22 cellular contexts compared by ENCODE assay signal in genomic region chr6:148431840-148432239, GRCh38.
DNase-seq lines count a peak whose midpoint lies in the region; ATAC-seq and TF ChIP-seq lines count a peak whose summit lies in the region.
"Had no signal": no experiment of that assay in that cellular context is flagged by ENCODE, and none has a peak within 500 bp of the region (broad histone marks: within the 10 kb centered on the region; RNA-seq: fewer than 3 reads in every experiment).

No MANE protein-coding gene starts in this region.

- H3K4me1 Mint-ChIP-seq in endothelial cell (ENCODE audit: unreplicated experiment) (peaks cover 44% of the 10 kb centered on the region), osteocyte (ENCODE audit: unreplicated experiment) (peaks cover 30% of the 10 kb centered on the region), T-cell (no peaks in the 10 kb centered on the region)
- no peaks in the 10 kb centered on the region for H3K4me1 Mint-ChIP-seq in activated T-cell treated with anti-CD3 and anti-CD28 coated beads, Interleukin-2, amount 50 U/mL, for 24 hours (ENCODE audit: low read depth)
- H3K4me1 Mint-ChIP-seq: CD4-positive, alpha-beta memory T cell had no signal

- intact Hi-C loops in left ventricle myocardium inferior (cut with micrococcal nuclease): no loop called here
- intact Hi-C loops in right cardiac atrium (cut with DNase I): no loop called here

- H3K4me3 Mint-ChIP-seq in endothelial cell (ENCODE audit: unreplicated experiment): no peak overlapping the region
- no peak overlapping the region for H3K4me3 Mint-ChIP-seq in osteocyte (ENCODE audit: unreplicated experiment)
- no peak overlapping the region for H3K4me3 Mint-ChIP-seq in T-cell
- H3K4me3 Mint-ChIP-seq in activated T-cell treated with anti-CD3 and anti-CD28 coated beads, Interleukin-2, amount 50 U/mL, for 24 hours: no peak overlapping the region
- H3K4me3 Mint-ChIP-seq: CD4-positive, alpha-beta memory T cell had no signal

- no peak for DNase-seq in left ventricle myocardium inferior
- DNase-seq in right cardiac atrium: no peak
- DNase-seq in endothelial cell (ENCODE audit: low spot score): no peak
- peak; percentile 32 for DNase-seq in osteocyte (ENCODE audit: extremely low spot score, unreplicated experiment)
- DNase-seq in T-cell: no peak
- no peak for DNase-seq in T1000 (lab: John Stamatoyannopoulos, UW)
- DNase-seq in activated T-cell treated with anti-CD3 and anti-CD28 coated beads, Interleukin-2, amount 50 U/mL, for 24 hours: no peak
- DNase-seq: CD4-positive, alpha-beta memory T cell; DMS153; GDM1; GM23248; HCEC 1CT; KG1; MV-4-11; NCI-H1417; NCI-H187 treated with DMSO at 0.1 percent for 48 hours; NCI-H226; NCI-H524 treated with DMSO at 0.1 percent for 48 hours; PC-9 had no signal

- no peaks in the 10 kb centered on the region for H3K9me3 ChIP-seq in left ventricle myocardium inferior (replicated peaks)
- H3K9me3 ChIP-seq in right cardiac atrium (ENCODE audit: control insufficient read depth, low read length): no peaks in the 10 kb centered on the region
- H3K9me3 ChIP-seq: BLaER1, SJSA1 had no signal

- H3K36me3 ChIP-seq in left ventricle myocardium inferior: no peaks in the 10 kb centered on the region
- H3K36me3 ChIP-seq: BLaER1, SJSA1 had no signal

- H3K27me3 Mint-ChIP-seq in endothelial cell (ENCODE audit: unreplicated experiment) (peaks cover 6% of the 10 kb centered on the region), osteocyte (ENCODE audit: unreplicated experiment) (no peaks in the 10 kb centered on the region), T-cell (peaks cover 2 to 6% of the 10 kb centered on the region in 2 donors)
- H3K27me3 Mint-ChIP-seq in activated T-cell treated with anti-CD3 and anti-CD28 coated beads, Interleukin-2, amount 50 U/mL, for 24 hours: peaks cover 10% of the 10 kb centered on the region

- H3K4me3 ChIP-seq in left ventricle myocardium inferior (no peak overlapping the region), right cardiac atrium (ENCODE audit: low read length) (no peak overlapping the region)
- H3K4me3 ChIP-seq: BLaER1, GM12878, GM23248, PC-9, SJSA1 had no signal

- H3K27me3 ChIP-seq in left ventricle myocardium inferior (ENCODE audit: low read depth): no peaks in the 10 kb centered on the region
- H3K27me3 ChIP-seq in right cardiac atrium (ENCODE audit: control insufficient read depth, insufficient read depth): no peaks in the 10 kb centered on the region
- H3K27me3 ChIP-seq: BLaER1, SJSA1 had no signal

- H3K9me3 Mint-ChIP-seq in endothelial cell (ENCODE audit: unreplicated experiment) (no peaks in the 10 kb centered on the region), osteocyte (ENCODE audit: unreplicated experiment) (no peaks in the 10 kb centered on the region), T-cell (no peaks in the 10 kb centered on the region)
- H3K9me3 Mint-ChIP-seq in activated T-cell treated with anti-CD3 and anti-CD28 coated beads, Interleukin-2, amount 50 U/mL, for 24 hours: no peaks in the 10 kb centered on the region

- H3K4me1 ChIP-seq in left ventricle myocardium inferior: peaks cover 50% of the 10 kb centered on the region
- peaks cover 10% of the 10 kb centered on the region for H3K4me1 ChIP-seq in right cardiac atrium (ENCODE audit: control insufficient read depth, insufficient read depth, low read length)
- H3K4me1 ChIP-seq: SJSA1 had no signal

- CTCF ChIA-PET in T-cell (lab: Charles Lee): no interaction called here

- ATAC-seq in right cardiac atrium (no peak), T-cell (replicated peaks in 1 of 4) (no peak)
- ATAC-seq: GM12878 had no signal

- H3K27ac ChIP-seq in left ventricle myocardium inferior (replicated peaks): peak overlapping the region; percentile 55
- no peak overlapping the region for H3K27ac ChIP-seq in right cardiac atrium (ENCODE audit: low read length)
- H3K27ac ChIP-seq: BLaER1, GM23248, PC-9, SJSA1 had no signal

- H3K36me3 Mint-ChIP-seq in endothelial cell (ENCODE audit: low read depth, unreplicated experiment) (peaks cover 27% of the 10 kb centered on the region), osteocyte (ENCODE audit: unreplicated experiment) (peaks cover 8% of the 10 kb centered on the region), T-cell (no peaks in the 10 kb centered on the region)
- H3K36me3 Mint-ChIP-seq in activated T-cell treated with anti-CD3 and anti-CD28 coated beads, Interleukin-2, amount 50 U/mL, for 24 hours (ENCODE audit: low read depth): no peaks in the 10 kb centered on the region
- H3K36me3 Mint-ChIP-seq: CD4-positive, alpha-beta memory T cell had no signal

- TF ChIP-seq CTCF in left ventricle myocardium inferior (IDR thresholded peaks at IDR 0.05; ENCODE audit: borderline replicate concordance) (no peak), endothelial cell (IDR thresholded peaks at IDR 0.05; ENCODE audit: unreplicated experiment) (no peak), osteocyte (IDR thresholded peaks at IDR 0.05) (no peak)

- POLR2A ChIA-PET in T-cell (lab: Charles Lee): no interaction called here

- WGBS in right cardiac atrium: 87% methylated on average over 7 of the region's 7 CpGs

- H3K27ac Mint-ChIP-seq in endothelial cell (ENCODE audit: unreplicated experiment) (peak overlapping the region; percentile 9), osteocyte (ENCODE audit: unreplicated experiment) (peak overlapping the region; percentile 50), T-cell (no peak overlapping the region)
- no peak overlapping the region for H3K27ac Mint-ChIP-seq in activated T-cell treated with anti-CD3 and anti-CD28 coated beads, Interleukin-2, amount 50 U/mL, for 24 hours
- H3K27ac Mint-ChIP-seq: CD4-positive, alpha-beta memory T cell had no signal

Comparison
In these comparisons a context has a peak if more than half of its experiments do, and no peak if none do; other contexts are left out.
1. H3K27ac Mint-ChIP-seq: peak in endothelial cell (single experiment) and osteocyte (single experiment); none in T-cell (0 of 2) and activated T-cell treated with anti-CD3 and anti-CD28 coated beads, Interleukin-2, amount 50 U/mL, for 24 hours (single experiment).